Comparison of ENCODE assay signal across 8 cellular contexts in genomic region chr14:53306267-53306721, GRCh38.
DNase-seq lines count a peak whose midpoint lies in the region; ATAC-seq and TF ChIP-seq lines count a peak whose summit lies in the region.

No MANE protein-coding gene starts in this region.

- H4K91ac ChIP-seq in neuronal stem cell (ENCODE audit: low read depth, low read length, poor library complexity), result no peak overlapping the region

- H3K4me1 ChIP-seq in neuronal stem cell (ENCODE audit: control insufficient read depth in 2 of 2, insufficient read depth in 1 of 2, low read depth in 1 of 2, low read length in 2 of 2) (peaks cover 14 to 16% of the 10 kb centered on the region in 2 donors), tibial nerve (peaks cover 0 to 30% (median 0%) of the 10 kb centered on the region in 4 donors)

- H3K27me3 ChIP-seq in neuronal stem cell (ENCODE audit: control insufficient read depth in 3 of 3, insufficient read depth in 3 of 3, low read depth in 1 of 3, low read length in 3 of 3), result no peaks in the 10 kb centered on the region
- no peaks in the 10 kb centered on the region for H3K27me3 ChIP-seq in tibial nerve

- H3K9me3 ChIP-seq in neuronal stem cell (replicated peaks in 1 of 2; ENCODE audit: control insufficient read depth in 2 of 2, insufficient read depth in 1 of 2, low read depth in 1 of 2, low read length in 2 of 2) (peaks cover 0 to 25% of the 10 kb centered on the region in 2 donors), tibial nerve (no peaks in the 10 kb centered on the region)

- peaks cover 8% of the 10 kb centered on the region for H3K27me3 Mint-ChIP-seq in activated T-helper 2 cell treated with anti-CD3 and anti-CD28 coated beads, Interferon-gamma antibody, Interleukin-2, Interleukin-4, amounts not matched to agents 10 μg/mL and 5 μg/mL and 100 μg/mL, durations not matched to agents 14 hours and 24 hours and 36 hours (ENCODE audit: low read depth)

- no peak overlapping the region for H3K4ac ChIP-seq in neuronal stem cell (ENCODE audit: low read length)

- H3K36me3 ChIP-seq in neuronal stem cell (replicated peaks in 1 of 2; ENCODE audit: control insufficient read depth in 2 of 2, insufficient read depth in 2 of 2, low read length in 2 of 2) (no peaks in the 10 kb centered on the region), tibial nerve (no peaks in the 10 kb centered on the region)

- H4K8ac ChIP-seq in neuronal stem cell (ENCODE audit: low read depth, low read length), result no peak overlapping the region

- DNase-seq in COR-L47 (lab: John Stamatoyannopoulos, UW) (peak; percentile 17), NOMO-1 treated with DMSO at 0.1 percent for 48 hours (lab: John Stamatoyannopoulos, UW; ENCODE audit: unreplicated experiment) (peak; percentile 26), foreskin fibroblast (peak; percentile 36 to 83), neuronal stem cell (ENCODE audit: low spot score) (peak; percentile 62), tibial nerve (ENCODE audit: low spot score in 2 of 2) (peak; percentile 29 to 46)
- DNase-seq in activated T-helper 2 cell treated with anti-CD3 and anti-CD28 coated beads, Interferon-gamma antibody, Interleukin-2, Interleukin-4, amounts not matched to agents 10 μg/mL and 5 μg/mL and 100 μg/mL, durations not matched to agents 14 hours and 24 hours and 36 hours (ENCODE audit: low spot score), result peak; percentile 11

- intact Hi-C loops in activated T-helper 2 cell treated with anti-CD3 and anti-CD28 coated beads, Interferon-gamma antibody, Interleukin-2, Interleukin-4, amounts not matched to agents 10 μg/mL and 5 μg/mL and 100 μg/mL, durations not matched to agents 14 hours and 24 hours and 36 hours (cut with micrococcal nuclease), result loop anchor here (2.0 kb wide), 1 partner anchor 483 kb away; no protein-coding TSS in a partner anchor

- H2BK5ac ChIP-seq in neuronal stem cell (ENCODE audit: low read length), result no peak overlapping the region

- H3K27ac ChIP-seq in neuronal stem cell (replicated peaks; ENCODE audit: low read length) (peak overlapping the region; percentile 51), tibial nerve (peak overlapping the region in 2 of 4 donors; percentile 73 to 74)

- ATAC-seq in HG02642 (IDR thresholded peaks at IDR 0.05; ENCODE audit: poor library complexity, unreplicated experiment) (peak; percentile 59), HG03460 (IDR thresholded peaks at IDR 0.05; ENCODE audit: unreplicated experiment) (no peak)

- peak in 1 of 2 donors; percentile 25 for TF ChIP-seq EP300 in tibial nerve (IDR thresholded peaks at IDR 0.05)

- H3K14ac ChIP-seq in neuronal stem cell (ENCODE audit: low read length), result no peak overlapping the region

- no peak overlapping the region for H3K27ac Mint-ChIP-seq in activated T-helper 2 cell treated with anti-CD3 and anti-CD28 coated beads, Interferon-gamma antibody, Interleukin-2, Interleukin-4, amounts not matched to agents 10 μg/mL and 5 μg/mL and 100 μg/mL, durations not matched to agents 14 hours and 24 hours and 36 hours

- no peak overlapping the region for H3K9ac ChIP-seq in neuronal stem cell (ENCODE audit: low read depth, low read length, poor library complexity)

- peak overlapping the region; percentile 81 for H2AFZ ChIP-seq in neuronal stem cell (ENCODE audit: low read length)

- TF ChIP-seq CTCF in foreskin fibroblast (IDR thresholded peaks at IDR 0.05; ENCODE audit: low read depth, low read length) (peak; percentile 64), tibial nerve (IDR thresholded peaks at IDR 0.05) (peak; percentile 61 to 82 (median 72))

- H2AK5ac ChIP-seq in neuronal stem cell (ENCODE audit: low read depth, low read length), result no peak overlapping the region

- H3K4me3 ChIP-seq in foreskin fibroblast (ENCODE audit: low read depth in 1 of 2, low read length in 2 of 2) (peak overlapping the region; percentile 46 to 59), neuronal stem cell (ENCODE audit: low read length in 2 of 2) (peak overlapping the region in 1 of 2 donors; percentile 45), tibial nerve (peak overlapping the region; percentile 10 to 50 (median 26))

- H3K18ac ChIP-seq in neuronal stem cell (ENCODE audit: low read length), result peak overlapping the region; percentile 39

- H3K4me1 Mint-ChIP-seq in activated T-helper 2 cell treated with anti-CD3 and anti-CD28 coated beads, Interferon-gamma antibody, Interleukin-2, Interleukin-4, amounts not matched to agents 10 μg/mL and 5 μg/mL and 100 μg/mL, durations not matched to agents 14 hours and 24 hours and 36 hours (ENCODE audit: low read depth), result peaks cover 10% of the 10 kb centered on the region

- no peaks in the 10 kb centered on the region for H3K79me1 ChIP-seq in neuronal stem cell (ENCODE audit: low read depth, low read length)

- no peaks in the 10 kb centered on the region for H3K36me3 Mint-ChIP-seq in activated T-helper 2 cell treated with anti-CD3 and anti-CD28 coated beads, Interferon-gamma antibody, Interleukin-2, Interleukin-4, amounts not matched to agents 10 μg/mL and 5 μg/mL and 100 μg/mL, durations not matched to agents 14 hours and 24 hours and 36 hours (ENCODE audit: low read depth)

- H3K9me3 Mint-ChIP-seq in activated T-helper 2 cell treated with anti-CD3 and anti-CD28 coated beads, Interferon-gamma antibody, Interleukin-2, Interleukin-4, amounts not matched to agents 10 μg/mL and 5 μg/mL and 100 μg/mL, durations not matched to agents 14 hours and 24 hours and 36 hours, result no peaks in the 10 kb centered on the region

- H2BK120ac ChIP-seq in neuronal stem cell (ENCODE audit: low read depth, low read length), result no peak overlapping the region

- TF ChIP-seq POLR2A in tibial nerve (IDR thresholded peaks at IDR 0.05), result no peak

- H2BK12ac ChIP-seq in neuronal stem cell (ENCODE audit: low read length), result no peak overlapping the region

- H2BK15ac ChIP-seq in neuronal stem cell (ENCODE audit: low read length), result no peak overlapping the region

- WGBS in neuronal stem cell (ENCODE audit: extremely low coverage in 2 of 2, insufficient read length in 2 of 2, insufficient replicate concordance in 1 of 2), 2 donors, result no CpG with 5 or more reads among the region's 11 CpGs
- 0 to 2% methylated on average over 11 of the region's 11 CpGs for WGBS in tibial nerve, 2 donors

- no peak overlapping the region for H3K23ac ChIP-seq in neuronal stem cell (ENCODE audit: low read depth, low read length, poor library complexity)

- peak overlapping the region; percentile 27 for H3K4me3 Mint-ChIP-seq in activated T-helper 2 cell treated with anti-CD3 and anti-CD28 coated beads, Interferon-gamma antibody, Interleukin-2, Interleukin-4, amounts not matched to agents 10 μg/mL and 5 μg/mL and 100 μg/mL, durations not matched to agents 14 hours and 24 hours and 36 hours (ENCODE audit: low read depth)

- H3K4me2 ChIP-seq in neuronal stem cell (ENCODE audit: insufficient read depth, low read length, poor library complexity, severe bottlenecking), result no peak overlapping the region

Comparison
In these comparisons a context has a peak if more than half of its experiments do, and no peak if none do; other contexts are left out.
1. DNase-seq: peak in every context shown above with its lines; median percentile 62 in neuronal stem cell; 60 in foreskin fibroblast; 38 in tibial nerve; 26 in NOMO-1 treated with DMSO at 0.1 percent for 48 hours; 17 in COR-L47; 11 in activated T-helper 2 cell treated with anti-CD3 and anti-CD28 coated beads, Interferon-gamma antibody, Interleukin-2, Interleukin-4, amounts not matched to agents 10 μg/mL and 5 μg/mL and 100 μg/mL, durations not matched to agents 14 hours and 24 hours and 36 hours.